ENCODE assay signal across 8 cellular contexts in genomic region chr1:16613185-16614147, GRCh38. TPM values are rescaled to one million over a fixed set of nuclear protein-coding genes. Genes with fewer than 3 reads are reported as not detected.
A peak's percentile ranks its signal among the peaks of the same experiment; 100 is the strongest.
DNase-seq lines count a peak whose midpoint lies in the region; ATAC-seq lines count a peak whose summit lies in the region.

Gene NBPF1 (minus strand): TSS chr1:16613564.

- peaks cover under 1 to 6% of the 10 kb centered on the region in 2 donors for H3K36me3 ChIP-seq in mucosa of rectum (ENCODE audit: control insufficient read depth in 2 of 2, insufficient read depth in 2 of 2, low read length in 2 of 2)

- no peak within 1 kb of the TSS for H3K27ac Mint-ChIP-seq in IgD-negative memory B cell
- no peak within 1 kb of the TSS for H3K27ac Mint-ChIP-seq in activated T-cell treated with anti-CD3 and anti-CD28 coated beads, Interleukin-2, amount 50 U/mL, for 24 hours

- no peaks in the 10 kb centered on the region for H3K4me1 Mint-ChIP-seq in IgD-negative memory B cell
- H3K4me1 Mint-ChIP-seq in activated T-cell treated with anti-CD3 and anti-CD28 coated beads, Interleukin-2, amount 50 U/mL, for 24 hours (ENCODE audit: low read depth) = no peaks in the 10 kb centered on the region

- H3K9me3 Mint-ChIP-seq in IgD-negative memory B cell = no peaks in the 10 kb centered on the region
- no peaks in the 10 kb centered on the region for H3K9me3 Mint-ChIP-seq in activated T-cell treated with anti-CD3 and anti-CD28 coated beads, Interleukin-2, amount 50 U/mL, for 24 hours

- peak within 1 kb of the TSS; percentile 72 to 80 for H3K9ac ChIP-seq in mucosa of rectum (ENCODE audit: low read depth in 1 of 2, low read length in 2 of 2)

- H3K9me3 ChIP-seq in mucosa of rectum (ENCODE audit: control insufficient read depth in 2 of 2, low read length in 2 of 2) = no peaks in the 10 kb centered on the region

- no peaks in the 10 kb centered on the region for H3K36me3 Mint-ChIP-seq in IgD-negative memory B cell
- H3K36me3 Mint-ChIP-seq in activated T-cell treated with anti-CD3 and anti-CD28 coated beads, Interleukin-2, amount 50 U/mL, for 24 hours (ENCODE audit: low read depth) = no peaks in the 10 kb centered on the region

- no peaks in the 10 kb centered on the region for H3K27me3 Mint-ChIP-seq in IgD-negative memory B cell
- H3K27me3 Mint-ChIP-seq in activated T-cell treated with anti-CD3 and anti-CD28 coated beads, Interleukin-2, amount 50 U/mL, for 24 hours = no peaks in the 10 kb centered on the region

- H3K27ac ChIP-seq in mucosa of rectum (ENCODE audit: low read depth in 2 of 2, low read length in 2 of 2) = peak within 1 kb of the TSS; percentile 76 to 88

- ATAC-seq in GM21717 (IDR thresholded peaks at IDR 0.05; ENCODE audit: unreplicated experiment) (peak; percentile 84), esophagus mucosa (peak; percentile 92)

- peaks cover 0 to 3% of the 10 kb centered on the region in 2 donors for H3K27me3 ChIP-seq in mucosa of rectum (ENCODE audit: control insufficient read depth in 2 of 2, insufficient read depth in 2 of 2, low read length in 2 of 2)

- H3K4me3 ChIP-seq in mucosa of rectum (ENCODE audit: low read length in 2 of 2) = peak within 1 kb of the TSS; percentile 75 to 87

- H3K4me1 ChIP-seq in mucosa of rectum (ENCODE audit: control insufficient read depth in 2 of 2, insufficient read depth in 2 of 2, low read length in 2 of 2) = peaks cover 13 to 15% of the 10 kb centered on the region in 2 donors

- no peak within 1 kb of the TSS for H3K4me3 Mint-ChIP-seq in IgD-negative memory B cell
- H3K4me3 Mint-ChIP-seq in activated T-cell treated with anti-CD3 and anti-CD28 coated beads, Interleukin-2, amount 50 U/mL, for 24 hours = no peak within 1 kb of the TSS

- DNase-seq in DMS 273 treated with DMSO at 0.1 percent for 48 hours (lab: John Stamatoyannopoulos, UW) = peak; percentile 98
- DNase-seq in OCI-M2 (lab: John Stamatoyannopoulos, UW; ENCODE audit: unreplicated experiment) = peak; percentile 99
- DNase-seq in activated T-cell treated with anti-CD3 and anti-CD28 coated beads, Interleukin-2, amount 50 U/mL, for 24 hours = peak; percentile 99
- peak; percentile 98 for DNase-seq in stimulated activated CD8-positive, alpha-beta memory T cell treated with anti-CD3 and anti-CD28 coated beads, Interleukin-4, amount 100 ng/mL, for 24 hours (ENCODE audit: low read depth)

RNA-seq across cellular contexts. Expression of gene NBPF1, which starts in this region (rescaled TPM):
- polyA plus RNA-seq in IgD-negative memory B cell = 15.5 TPM
- 24.7 TPM for total RNA-seq in esophagus mucosa

Comparison
In these comparisons a context has a peak if more than half of its experiments do, and no peak if none do; other contexts are left out.
1. Peak in every context shown above with its lines: DNase-seq, ATAC-seq, H3K4me3 ChIP-seq and H3K27ac ChIP-seq.